Comparison of ENCODE assay signal across 14 cellular contexts in the genomic region with DNA sequence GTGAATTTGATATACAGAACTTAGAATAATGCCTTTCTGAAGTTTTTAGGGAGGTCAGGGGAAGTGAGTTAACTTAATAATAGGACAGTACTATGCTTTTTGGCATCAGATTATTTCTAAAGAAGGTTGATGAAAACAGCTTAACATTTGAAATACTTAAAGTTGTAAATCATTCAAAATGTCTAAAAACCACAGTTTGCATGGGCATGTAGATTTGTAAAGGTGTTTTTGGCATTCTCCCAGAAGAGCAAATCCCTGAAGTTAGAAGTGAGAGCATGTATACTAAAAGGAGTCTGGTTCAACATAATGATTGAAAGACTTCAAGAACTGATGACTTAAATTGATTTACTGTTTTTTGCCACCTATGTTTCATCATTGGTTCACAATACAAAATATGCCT. TPM values are rescaled to one million over a fixed set of nuclear protein-coding genes. Genes with fewer than 3 reads are reported as not detected.
DNase-seq lines count a peak whose midpoint lies in the region; ATAC-seq and TF ChIP-seq lines count a peak whose summit lies in the region.
"Had no signal": no experiment of that assay in that cellular context is flagged by ENCODE, and none has a peak within 500 bp of the region (broad histone marks: within the 10 kb centered on the region; RNA-seq: fewer than 3 reads in every experiment).

No MANE protein-coding gene starts in this region.

- H3K9ac ChIP-seq in OCI-LY1 (ENCODE audit: low read length) (no peak overlapping the region), smooth muscle cell (ENCODE audit: low read depth) (no peak overlapping the region)

- H3K4me3 Mint-ChIP-seq in activated T-cell treated with anti-CD3 and anti-CD28 coated beads, Interleukin-2, amount 50 U/mL, for 72 hours = peak overlapping the region; percentile 63 to 64
- H3K4me3 Mint-ChIP-seq in central memory CD8-positive, alpha-beta T cell = peak overlapping the region; percentile 67

- H3K79me2 ChIP-seq in OCI-LY1 (ENCODE audit: insufficient read depth, low read length) (peaks cover 99% of the 10 kb centered on the region), smooth muscle cell (ENCODE audit: low read depth) (peaks cover 99% of the 10 kb centered on the region)

- H3K9me2 ChIP-seq in OCI-LY1 (ENCODE audit: low read depth, low read length) = no peaks in the 10 kb centered on the region

- H3K36me3 Mint-ChIP-seq in activated T-cell treated with anti-CD3 and anti-CD28 coated beads, Interleukin-2, amount 50 U/mL, for 72 hours (ENCODE audit: insufficient read depth in 2 of 2) = peaks cover 6 to 34% of the 10 kb centered on the region in 2 donors
- H3K36me3 Mint-ChIP-seq in central memory CD8-positive, alpha-beta T cell (ENCODE audit: insufficient read depth) = peaks cover 35% of the 10 kb centered on the region

- H4K20me1 ChIP-seq in OCI-LY1 (ENCODE audit: insufficient read depth, low read length) (peaks cover 10% of the 10 kb centered on the region; the same call in 1 of the 2 replicates), smooth muscle cell (ENCODE audit: low read depth) (peaks cover 92% of the 10 kb centered on the region)

- H3K27ac ChIP-seq in OCI-LY1 (ENCODE audit: low read depth, low read length, poor library complexity, severe bottlenecking) = peak overlapping the region; percentile 9
- peak overlapping the region; percentile 3 for H3K27ac ChIP-seq in smooth muscle cell (ENCODE audit: low read depth)
- H3K27ac ChIP-seq in coronary artery = no peak overlapping the region
- H3K27ac ChIP-seq: SJSA1 had no signal

- DNase-seq in activated T-cell treated with anti-CD3 and anti-CD28 coated beads, Interleukin-2, amount 50 U/mL, for 72 hours = no peak
- DNase-seq in activated T-cell treated with anti-CD3 and anti-CD28 coated beads, Interleukin-2, amount 50 U/mL, for 48 hours = no peak
- DNase-seq in central memory CD8-positive, alpha-beta T cell (ENCODE audit: low spot score in 2 of 2) = no peak
- DNase-seq in smooth muscle cell (lab: John Stamatoyannopoulos, UW; ENCODE audit: unreplicated experiment) (no peak), coronary artery (ENCODE audit: low spot score) (no peak), H4 (ENCODE audit: low spot score) (no peak), NAMALWA (ENCODE audit: low spot score) (no peak)
- DNase-seq: AML-193; DMS53; NCI-H1694; stimulated activated CD4-positive, alpha-beta T cell treated with anti-CD3 and anti-CD28 coated beads, Interleukin-15, amount 100 ng/mL, for 24 hours had no signal

- H3K4me3 ChIP-seq in OCI-LY1 (ENCODE audit: low read depth, low read length, poor library complexity, severe bottlenecking) (no peak overlapping the region), smooth muscle cell (no peak overlapping the region), coronary artery (no peak overlapping the region)
- H3K4me3 ChIP-seq: gastroesophageal sphincter, SJSA1 had no signal

- H3K27ac Mint-ChIP-seq in activated T-cell treated with anti-CD3 and anti-CD28 coated beads, Interleukin-2, amount 50 U/mL, for 72 hours = peak overlapping the region; percentile 42
- H3K27ac Mint-ChIP-seq in central memory CD8-positive, alpha-beta T cell (ENCODE audit: low read depth) = peak overlapping the region; percentile 8

- no peaks in the 10 kb centered on the region for H3K9me3 Mint-ChIP-seq in activated T-cell treated with anti-CD3 and anti-CD28 coated beads, Interleukin-2, amount 50 U/mL, for 72 hours
- no peaks in the 10 kb centered on the region for H3K9me3 Mint-ChIP-seq in central memory CD8-positive, alpha-beta T cell

- H3K4me1 ChIP-seq in OCI-LY1 (ENCODE audit: insufficient read depth, low read length, severe bottlenecking) (peaks cover 46% of the 10 kb centered on the region), smooth muscle cell (ENCODE audit: low read depth) (peaks cover 33% of the 10 kb centered on the region)
- H3K4me1 ChIP-seq: SJSA1 had no signal

- peaks cover 63% of the 10 kb centered on the region for H3K4me1 Mint-ChIP-seq in activated T-cell treated with anti-CD3 and anti-CD28 coated beads, Interleukin-2, amount 50 U/mL, for 72 hours (ENCODE audit: low read depth)
- H3K4me1 Mint-ChIP-seq in central memory CD8-positive, alpha-beta T cell = peaks cover 51% of the 10 kb centered on the region

- H3K27me3 ChIP-seq in OCI-LY1 (ENCODE audit: insufficient read depth, low read length) (no peaks in the 10 kb centered on the region), smooth muscle cell (ENCODE audit: low read depth) (no peaks in the 10 kb centered on the region)
- H3K27me3 ChIP-seq: gastroesophageal sphincter, SJSA1 had no signal

- H3K9me3 ChIP-seq in OCI-LY1 (ENCODE audit: low read length) (no peaks in the 10 kb centered on the region), smooth muscle cell (replicated peaks; ENCODE audit: low read depth) (no peaks in the 10 kb centered on the region)
- H3K9me3 ChIP-seq: gastroesophageal sphincter, SJSA1 had no signal

- H3K36me3 ChIP-seq in OCI-LY1 (ENCODE audit: insufficient read depth, low read length) (peaks cover 77% of the 10 kb centered on the region), smooth muscle cell (ENCODE audit: low read depth) (peaks cover 24% of the 10 kb centered on the region)

- H3K4me2 ChIP-seq in OCI-LY1 (ENCODE audit: low read length) (peak overlapping the region; percentile 97), smooth muscle cell (no peak overlapping the region)

- H3F3A ChIP-seq in OCI-LY1 (ENCODE audit: insufficient read depth, low read length) (no peaks in the 10 kb centered on the region), smooth muscle cell (ENCODE audit: low read depth) (no peaks in the 10 kb centered on the region)

- no peak for TF ChIP-seq CTCF in OCI-LY1 (IDR thresholded peaks at IDR 0.05; ENCODE audit: low read length)
- no peak for TF ChIP-seq CTCF in smooth muscle cell (IDR thresholded peaks at IDR 0.05; ENCODE audit: borderline replicate concordance, insufficient read depth, poor library complexity, severe bottlenecking)
- no peak for TF ChIP-seq CTCF in coronary artery (IDR thresholded peaks at IDR 0.05)

- H3K27me3 Mint-ChIP-seq in activated T-cell treated with anti-CD3 and anti-CD28 coated beads, Interleukin-2, amount 50 U/mL, for 72 hours (ENCODE audit: low read depth) = no peaks in the 10 kb centered on the region
- H3K27me3 Mint-ChIP-seq in central memory CD8-positive, alpha-beta T cell = no peaks in the 10 kb centered on the region

- no peak overlapping the region for H2AFZ ChIP-seq in OCI-LY1 (ENCODE audit: low read length)
- H2AFZ ChIP-seq in smooth muscle cell (ENCODE audit: low read depth) = no peak overlapping the region

- ATAC-seq in activated T-cell treated with anti-CD3 and anti-CD28 coated beads, Interleukin-2, amount 50 U/mL, for 72 hours (replicated peaks in 1 of 2) = no peak
- no peak for ATAC-seq in central memory CD8-positive, alpha-beta T cell (replicated peaks; ENCODE audit: extremely low read depth, poor library complexity, severe bottlenecking)
- ATAC-seq: gastroesophageal sphincter had no signal

RNA-seq across cellular contexts. Expression of gene DR1, which starts 6.7 kb away (rescaled TPM):
- total RNA-seq in activated T-cell treated with anti-CD3 and anti-CD28 coated beads, Interleukin-2, amount 50 U/mL, for 72 hours = 10 to 100 TPM; 78.4 to 86.2 TPM
- 55.5 and 63.4 TPM in 2 replicates for total RNA-seq in smooth muscle cell
- 33.8 and 37.3 TPM in 2 replicates for polyA plus RNA-seq in smooth muscle cell
- total RNA-seq in H4 (2014; rRNA removed; shearing (Covaris generic)) = 24.9 and 27.7 TPM in 2 replicates

Comparison
In these comparisons a context has a peak if more than half of its experiments do, and no peak if none do; other contexts are left out.
1. H3K27ac ChIP-seq: peak in OCI-LY1 (single experiment) and smooth muscle cell (single experiment); none in coronary artery (0 of 2).